22 cellular contexts compared by ENCODE assay signal in genomic region chr7:137869260-137869659, GRCh38.
"Had no signal": no experiment of that assay in that cellular context is flagged by ENCODE, and none has a peak within 500 bp of the region (broad histone marks: within the 10 kb centered on the region; RNA-seq: fewer than 3 reads in every experiment).

No MANE protein-coding gene starts in this region.

- H3K4me3 ChIP-seq: dorsolateral prefrontal cortex, gastroesophageal sphincter, heart left ventricle, hepatocyte, left lung, mucosa of descending colon, right atrium auricular region, sigmoid colon, spleen, testis, tibial artery had no signal

- H3K27ac ChIP-seq: dorsolateral prefrontal cortex, gastroesophageal sphincter, heart left ventricle, hepatocyte, left lung, neutrophil, parathyroid adenoma, sigmoid colon, spleen, testis, tibial artery had no signal

- H3K4me1 ChIP-seq: left lung, spleen, testis had no signal

- ATAC-seq: gastroesophageal sphincter; heart left ventricle; left cardiac atrium; left lung; mucosa of descending colon; natural killer cell treated with Interleukin-12 subunit alpha and Interleukin-12 subunit beta and Interleukin-15 and Interleukin-18, amount 100 ng/mL, for 72 hours; stimulated activated memory B cell treated with anti-CD40 and anti-IgM and Interleukin-4, amounts not matched to agents 10 μg/mL and 1 μg/mL and 100 μg/mL, for 72 hours; stimulated activated naive CD8-positive, alpha-beta T cell treated with anti-CD3 and anti-CD28 coated beads, Interleukin-15, Interleukin-2, amounts not matched to agents 100 U/mL and 50 U/mL, for 24 hours had no signal

- DNase-seq: dorsolateral prefrontal cortex; effector CD4-positive, alpha-beta T cell; heart left ventricle; left cardiac atrium; left lung; mesenchymal stem cell; mucosa of descending colon; naive B cell; sigmoid colon; spleen; stimulated activated CD4-positive, alpha-beta T cell treated with anti-CD3 and anti-CD28 coated beads, Interleukin-4, amount 100 ng/mL, for 4 hours; stimulated activated naive CD8-positive, alpha-beta T cell treated with anti-CD3 and anti-CD28 coated beads, Interleukin-15, Interleukin-2, amounts not matched to agents 100 U/mL and 50 U/mL, for 24 hours; substantia nigra; testis; tibial artery had no signal

- H3K4me2 ChIP-seq: hepatocyte had no signal

- H3K27me3 ChIP-seq: dorsolateral prefrontal cortex, gastroesophageal sphincter, heart left ventricle, hepatocyte, left lung, neutrophil, right atrium auricular region, sigmoid colon, spleen, testis, tibial artery had no signal

- H3K9me3 ChIP-seq: left lung, mucosa of descending colon, neutrophil, sigmoid colon, testis, tibial artery had no signal
